1 cellular context compared by ENCODE assay signal in genomic region chr9:95317119-95317892, GRCh38.
A peak's percentile ranks its signal among the peaks of the same experiment; 100 is the strongest.
TF ChIP-seq lines count a peak whose summit lies in the region.

FANCC (minus strand) TSS chr9:95317709; CDS start chr9:95249291, 68,418 bp downstream.

TF ChIP-seq in HepG2, 621 proteins besides CTCF, POLR2A, EP300 and RAD21 (continued from another document and continues in another):
- TF ChIP-seq KAT7 (CRISPR knock-in tag; IDR thresholded peaks at IDR 0.05; ENCODE audit: borderline replicate concordance) = peak; percentile 77; the same call in 1 of the 2 replicates
- 0 out of 2 replicates have a peak, but pooled peaks have one; percentile 12 for TF ChIP-seq MEIS1 (CRISPR knock-in tag; IDR thresholded peaks at IDR 0.05; ENCODE audit: borderline replicate concordance)
- TF ChIP-seq RFXAP (CRISPR knock-in tag; IDR thresholded peaks at IDR 0.05; ENCODE audit: borderline replicate concordance) = peak; percentile 50; the same call in 1 of the 2 replicates
- 0 out of 2 replicates have a peak, but pooled peaks have one; percentile 54 for TF ChIP-seq FOXJ3 (CRISPR knock-in tag; IDR thresholded peaks at IDR 0.05; ENCODE audit: borderline replicate concordance)
- TF ChIP-seq CBFB (CRISPR knock-in tag; IDR thresholded peaks at IDR 0.05) = peak; percentile 68; the same call in 1 of the 2 replicates
- peak; percentile 20 for TF ChIP-seq PHF5A (CRISPR knock-in tag; IDR thresholded peaks at IDR 0.05; ENCODE audit: low read depth, unreplicated experiment)
- TF ChIP-seq STAG1 (CRISPR knock-in tag; IDR thresholded peaks at IDR 0.05) = peak; percentile 11; the same call in 1 of the 2 replicates
- TF ChIP-seq FOXP4 (CRISPR knock-in tag; IDR thresholded peaks at IDR 0.05) = 0 out of 2 replicates have a peak, but pooled peaks have one; percentile 21
- TF ChIP-seq ZNF546 (CRISPR knock-in tag; conservative IDR thresholded peaks at IDR 0.05) = peak; percentile 60; the same call in 1 of the 2 replicates
- TF ChIP-seq HDAC1 (CRISPR knock-in tag; IDR thresholded peaks at IDR 0.05) = peak; percentile 76
- TF ChIP-seq ZNF24 (IDR thresholded peaks at IDR 0.05) = no peak
- TF ChIP-seq ZNF709 (CRISPR knock-in tag; IDR thresholded peaks at IDR 0.05) = 0 out of 2 replicates have a peak, but pooled peaks have one; percentile 35
- 0 out of 2 replicates have a peak, but pooled peaks have one; percentile 63 for TF ChIP-seq MTF2 (CRISPR knock-in tag; IDR thresholded peaks at IDR 0.05; ENCODE audit: borderline replicate concordance)
- TF ChIP-seq ZSCAN5A (CRISPR knock-in tag; IDR thresholded peaks at IDR 0.05; ENCODE audit: borderline replicate concordance) = peak; percentile 45; the same call in 1 of the 2 replicates
- peak; percentile 50; the same call in 1 of the 2 replicates for TF ChIP-seq ZNF17 (CRISPR knock-in tag; IDR thresholded peaks at IDR 0.05)
- no peak for TF ChIP-seq JARID2 (CRISPR knock-in tag; IDR thresholded peaks at IDR 0.05; ENCODE audit: insufficient replicate concordance)
- peak in 1 of 2 experiments; percentile 29; a peak in 1 of 4 replicates for TF ChIP-seq REST (IDR thresholded peaks at IDR 0.05; ENCODE audit: borderline replicate concordance in 1 of 2, low read depth in 1 of 2, low read length in 2 of 2)
- TF ChIP-seq ZNF501 (CRISPR knock-in tag; IDR thresholded peaks at IDR 0.05) = peak; percentile 96
- no peak for TF ChIP-seq ISX (CRISPR knock-in tag; conservative IDR thresholded peaks at IDR 0.05)
- TF ChIP-seq FOXP1 (IDR thresholded peaks at IDR 0.05) = no peak
- TF ChIP-seq FOXP1 (CRISPR knock-in tag; IDR thresholded peaks at IDR 0.05) = no peak
- 0 out of 2 replicates have a peak, but pooled peaks have one; percentile 13 for TF ChIP-seq ZNF136 (CRISPR knock-in tag; IDR thresholded peaks at IDR 0.05; ENCODE audit: low read depth)
- peak; percentile 61 for TF ChIP-seq ZC3H13 (CRISPR knock-in tag; IDR thresholded peaks at IDR 0.05)
- no peak for TF ChIP-seq CAMTA2 (CRISPR knock-in tag; IDR thresholded peaks at IDR 0.05; ENCODE audit: borderline replicate concordance)
- peak; percentile 59 for TF ChIP-seq GABPA (IDR thresholded peaks at IDR 0.05; ENCODE audit: low read depth, low read length)
- peak; percentile 79 for TF ChIP-seq GABPA (CRISPR knock-in tag; IDR thresholded peaks at IDR 0.05; ENCODE audit: low read depth)
- no peak for TF ChIP-seq NFE2L1 (CRISPR knock-in tag; IDR thresholded peaks at IDR 0.05; ENCODE audit: borderline replicate concordance)
- 0 out of 2 replicates have a peak, but pooled peaks have one; percentile 37 for TF ChIP-seq AKNA (CRISPR knock-in tag; IDR thresholded peaks at IDR 0.05; ENCODE audit: borderline replicate concordance)
- peak; percentile 78; the same call in 1 of the 2 replicates for TF ChIP-seq MYPOP (CRISPR knock-in tag; IDR thresholded peaks at IDR 0.05)
- no peak for TF ChIP-seq GRHL1 (CRISPR knock-in tag; conservative IDR thresholded peaks at IDR 0.05)
- peak; percentile 66 for TF ChIP-seq UBTF (CRISPR knock-in tag; IDR thresholded peaks at IDR 0.05)
- peak; percentile 68 for TF ChIP-seq MAZ (IDR thresholded peaks at IDR 0.05; ENCODE audit: borderline replicate concordance, low read depth, low read length)
- peak; percentile 85 for TF ChIP-seq MAZ (CRISPR knock-in tag; IDR thresholded peaks at IDR 0.05; ENCODE audit: low read depth)
- TF ChIP-seq AHR (CRISPR knock-in tag; IDR thresholded peaks at IDR 0.05) = peak; percentile 73; the same call in 1 of the 2 replicates
- peak; percentile 39; the same call in 1 of the 2 replicates for TF ChIP-seq ZHX1 (CRISPR knock-in tag; IDR thresholded peaks at IDR 0.05; ENCODE audit: low read depth)
